9 cellular contexts compared by ENCODE assay signal in genomic region chr11:35141034-35141433, GRCh38. TPM values are rescaled to one million over a fixed set of nuclear protein-coding genes. Genes with fewer than 3 reads are reported as not detected.
DNase-seq lines count a peak whose midpoint lies in the region; ATAC-seq, FAIRE-seq and TF ChIP-seq lines count a peak whose summit lies in the region.
"Had no signal": no experiment of that assay in that cellular context is flagged by ENCODE, and none has a peak within 500 bp of the region (broad histone marks: within the 10 kb centered on the region; RNA-seq: fewer than 3 reads in every experiment).

No MANE protein-coding gene starts in this region.

- H3K9me3 ChIP-seq in A549: no peaks in the 10 kb centered on the region
- no peaks in the 10 kb centered on the region for H3K9me3 ChIP-seq in mucosa of rectum (ENCODE audit: control insufficient read depth in 2 of 2, low read length in 2 of 2)

- H3K27me3 Mint-ChIP-seq in brain (peaks cover 40% of the 10 kb centered on the region), WTC11 (ENCODE audit: low read depth) (peaks cover 60% of the 10 kb centered on the region)

- TF ChIP-seq POLR2A in A549 (IDR thresholded peaks at IDR 0.05; ENCODE audit: low read length) (no peak), H54 (IDR thresholded peaks at IDR 0.05; ENCODE audit: low read depth, low read length) (no peak)

- TF ChIP-seq RAD21 in A549 (conservative IDR thresholded peaks at IDR 0.05 in 1 of 2, IDR thresholded peaks at IDR 0.05 in 1 of 2): no peak

- no peaks in the 10 kb centered on the region for H3K36me3 Mint-ChIP-seq in brain
- H3K36me3 Mint-ChIP-seq in WTC11: no peaks in the 10 kb centered on the region

- peaks cover 64% of the 10 kb centered on the region for H3K4me1 ChIP-seq in A549
- peaks cover 41 to 51% of the 10 kb centered on the region in 2 donors for H3K4me1 ChIP-seq in mucosa of rectum (ENCODE audit: control insufficient read depth in 2 of 2, insufficient read depth in 2 of 2, low read length in 2 of 2)

- H3K4me2 ChIP-seq in A549: peak overlapping the region; percentile 98

- CTCF ChIA-PET in A549 (lab: Yijun Ruan, JAX): interaction anchor here (0.6 to 1.9 kb wide), 3 partner anchors 144 to 433 kb away, joined by 3 to 13 read pairs (median 3); no protein-coding TSS in a partner anchor
- CTCF ChIA-PET in WTC11 (lab: Charles Lee): no interaction called here

- no peak for TF ChIP-seq EP300 in A549 (IDR thresholded peaks at IDR 0.05)

- no peaks in the 10 kb centered on the region for H3K36me3 ChIP-seq in mucosa of rectum (ENCODE audit: control insufficient read depth in 2 of 2, insufficient read depth in 2 of 2, low read length in 2 of 2)

- 60% methylated on average over 2 of the region's 2 CpGs for WGBS in A549 (ENCODE audit: missing lambda C conversion rate)

- FAIRE-seq in A549 (lab: Jason Lieb, UNC): no peak
- no peak for FAIRE-seq in H54 (lab: Jason Lieb, UNC)

- POLR2A ChIA-PET in A549 (lab: Yijun Ruan, JAX) (interaction anchor here (1.7 kb wide), 1 partner anchor 26 kb away, joined by 10 read pairs; no protein-coding TSS in a partner anchor), WTC11 (lab: Charles Lee) (no interaction called here)

- H3K9me3 Mint-ChIP-seq in brain: peaks cover 0 to 4% (median 0%) of the 10 kb centered on the region in 5 experiments
- H3K9me3 Mint-ChIP-seq in WTC11: no peaks in the 10 kb centered on the region

- H3K4me3 ChIP-seq in A549: peak overlapping the region; percentile 79
- H3K4me3 ChIP-seq in HL-60 (replicated peaks; ENCODE audit: insufficient read depth, low read length): peak overlapping the region; percentile 61
- peak overlapping the region; percentile 83 to 95 for H3K4me3 ChIP-seq in mucosa of rectum (ENCODE audit: low read length in 2 of 2)

- peak overlapping the region; percentile 96 to 98 for H3K27ac ChIP-seq in A549
- H3K27ac ChIP-seq in HL-60 (replicated peaks): peak overlapping the region; percentile 79
- H3K27ac ChIP-seq in mucosa of rectum (ENCODE audit: low read depth in 2 of 2, low read length in 2 of 2): peak overlapping the region; percentile 70 to 95

- DNase-seq in A549 (ENCODE audit: low read depth in 1 of 2, low spot score in 1 of 2): no peak
- no peak for DNase-seq in HL-60 (ENCODE audit: low read depth in 1 of 2, low spot score in 1 of 2)
- no peak for DNase-seq in H54 (ENCODE audit: insufficient read length, low spot score)
- no peak for DNase-seq in AG20443 (ENCODE audit: low spot score)
- DNase-seq in WTC11 (ENCODE audit: low spot score): no peak
- DNase-seq: NCI-H2081 treated with DMSO at 0.1 percent for 48 hours had no signal

- H3K27me3 ChIP-seq in HL-60 (ENCODE audit: insufficient read depth, poor library complexity, severe bottlenecking): no peaks in the 10 kb centered on the region
- H3K27me3 ChIP-seq in mucosa of rectum (ENCODE audit: control insufficient read depth in 2 of 2, insufficient read depth in 2 of 2, low read length in 2 of 2): no peaks in the 10 kb centered on the region

- H3K4me3 Mint-ChIP-seq in brain: peak overlapping the region in 4 of 5 experiments; percentile 38 to 87 (median 84)
- H3K4me3 Mint-ChIP-seq in WTC11: no peak overlapping the region

- H3K9ac ChIP-seq in mucosa of rectum (ENCODE audit: low read depth in 1 of 2, low read length in 2 of 2): peak overlapping the region; percentile 54 to 64

- H3K4me1 Mint-ChIP-seq in brain: peaks cover 42% of the 10 kb centered on the region
- H3K4me1 Mint-ChIP-seq in WTC11: peaks cover 22% of the 10 kb centered on the region

- ATAC-seq in A549 (no peak), HG03108 (IDR thresholded peaks at IDR 0.05; ENCODE audit: unreplicated experiment) (no peak), WTC11 (no peak)

- H3K27ac Mint-ChIP-seq in brain (peak overlapping the region in 4 of 5 experiments; percentile 5 to 69 (median 40)), WTC11 (no peak overlapping the region)

- TF ChIP-seq CTCF in A549 (IDR thresholded peaks at IDR 0.05) (no peak), HL-60 (IDR thresholded peaks at IDR 0.05; ENCODE audit: insufficient read depth, low read length) (no peak), brain (conservative IDR thresholded peaks at IDR 0.05) (no peak), WTC11 (IDR thresholded peaks at IDR 0.05) (no peak)

TF ChIP-seq in A549, 52 proteins besides CTCF, POLR2A, EP300 and RAD21:
- TF ChIP-seq FOSL2 (IDR thresholded peaks at IDR 0.05): no peak
- no peak for TF ChIP-seq FOSL2 (CRISPR knock-in tag; IDR thresholded peaks at IDR 0.05)
- no peak for TF ChIP-seq MAZ (IDR thresholded peaks at IDR 0.05; ENCODE audit: borderline replicate concordance, low read depth, low read length)
- no peak for TF ChIP-seq HOXB5 (CRISPR knock-in tag; IDR thresholded peaks at IDR 0.05)
- no peak for TF ChIP-seq FOXS1 (CRISPR knock-in tag; IDR thresholded peaks at IDR 0.05)
- TF ChIP-seq KDM5A (IDR thresholded peaks at IDR 0.05): no peak
- TF ChIP-seq HEYL (CRISPR knock-in tag; IDR thresholded peaks at IDR 0.05): no peak
- TF ChIP-seq JUNB (IDR thresholded peaks at IDR 0.05): no peak
- TF ChIP-seq CBX8 (IDR thresholded peaks at IDR 0.05): no peak
- no peak for TF ChIP-seq RNF2 (IDR thresholded peaks at IDR 0.05; ENCODE audit: borderline replicate concordance, low read depth)
- TF ChIP-seq BHLHE40 (IDR thresholded peaks at IDR 0.05; ENCODE audit: low read depth, low read length): no peak
- no peak for TF ChIP-seq KDM1A (IDR thresholded peaks at IDR 0.05; ENCODE audit: low read depth)
- no peak for TF ChIP-seq ESRRA (IDR thresholded peaks at IDR 0.05; ENCODE audit: borderline replicate concordance, low read length)
- no peak for TF ChIP-seq CEBPB (IDR thresholded peaks at IDR 0.05)
- TF ChIP-seq CHD2 (IDR thresholded peaks at IDR 0.05; ENCODE audit: low read length, partially characterized antibody): no peak
- no peak for TF ChIP-seq RCOR1 (IDR thresholded peaks at IDR 0.05; ENCODE audit: low read depth, low read length)
- TF ChIP-seq ZNF302 (CRISPR knock-in tag; IDR thresholded peaks at IDR 0.05): no peak
- no peak for TF ChIP-seq RARB (CRISPR knock-in tag; IDR thresholded peaks at IDR 0.05)
- TF ChIP-seq SREBF2 (IDR thresholded peaks at IDR 0.05): no peak
- no peak for TF ChIP-seq PBX3 (IDR thresholded peaks at IDR 0.05)

TF ChIP-seq in WTC11, 78 proteins besides CTCF, POLR2A, EP300 and RAD21:
- TF ChIP-seq NR2C2 (CRISPR knock-in tag; IDR thresholded peaks at IDR 0.05) (no peak), MLX (CRISPR knock-in tag; IDR thresholded peaks at IDR 0.05) (no peak)
TF ChIP-seq in WTC11: peak in this region for 0.

RNA-seq across cellular contexts. Expression of gene CD44, which starts 2.1 kb away (rescaled TPM):
- polyA plus RNA-seq in A549 (2011; rRNA removed) (309 and 350 TPM in 2 replicates), A549 (2017; fragmentation: RNase III; extraction: RNeasy Plus Mini Kit Qiagen cat#74134 plus additional on column Dnase treatment) (545 to 587 TPM (median 585 TPM) in 3 replicates), brain (ENCODE audit: insufficient read depth, low read depth, low replicate concordance) (23.5 TPM)
- 153 and 218 TPM in 2 replicates for polyA plus RNA-seq in A549 (2012; cell fraction: cytosol; rRNA removed)
- polyA plus RNA-seq in A549 (2012; cell fraction: nucleus; rRNA removed): 265 and 417 TPM in 2 replicates
- polyA minus RNA-seq in A549 (2011; rRNA and poly(A)+ RNA removed): 385 and 445 TPM in 2 replicates
- total RNA-seq in WTC11 (2021): 9.6 to 12.0 TPM (median 10.3 TPM) in 3 replicates
